Comparison of ENCODE assay signal across 8 cellular contexts in the genomic region with DNA sequence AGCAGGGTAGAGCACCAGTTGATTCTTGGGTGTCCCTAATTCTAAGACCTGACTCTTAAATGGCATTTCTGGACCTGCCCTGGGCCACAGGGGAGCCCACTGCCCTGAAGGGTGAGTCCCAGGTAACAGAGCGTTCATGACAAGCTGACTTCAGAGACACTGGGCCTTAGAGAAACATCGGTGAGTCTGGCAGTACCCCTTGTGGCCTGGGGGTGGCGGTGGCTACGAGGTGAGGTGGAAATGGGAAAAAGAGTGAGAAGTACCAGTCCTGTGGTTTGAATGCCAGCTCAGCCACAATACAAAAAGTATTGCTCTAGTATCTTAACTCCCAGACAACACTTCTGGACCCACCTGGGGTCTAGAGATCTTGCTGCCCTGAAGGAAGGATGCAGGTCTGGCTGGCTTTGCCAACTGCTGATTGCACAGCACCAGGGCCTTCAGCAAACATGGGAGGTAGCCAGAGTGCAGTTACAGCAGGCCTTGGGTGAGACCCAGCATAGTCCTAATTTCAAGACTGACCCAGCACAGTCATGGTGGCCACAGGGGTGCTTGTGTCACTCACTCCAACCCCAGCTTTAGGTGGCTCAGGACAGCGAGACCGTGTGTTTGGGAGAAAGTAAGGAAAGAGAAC.
DNase-seq lines count a peak whose midpoint lies in the region; ATAC-seq lines count a peak whose summit lies in the region.

No MANE protein-coding gene starts in this region.

- peak; percentile 72 for ATAC-seq in GM19035 (IDR thresholded peaks at IDR 0.05; ENCODE audit: unreplicated experiment)
- ATAC-seq in HG03280 (IDR thresholded peaks at IDR 0.05; ENCODE audit: unreplicated experiment): peak; percentile 74

- peaks cover 100% of the 10 kb centered on the region for H4K20me1 ChIP-seq in BLaER1

- H3K27ac Mint-ChIP-seq in activated naive CD4-positive, alpha-beta T cell treated with anti-CD3 and anti-CD28 coated beads, Interleukin-2, amount 50 U/mL, for 24 hours: peak overlapping the region; percentile 88

- peak overlapping the region; percentile 33 for H3K4me3 Mint-ChIP-seq in activated naive CD4-positive, alpha-beta T cell treated with anti-CD3 and anti-CD28 coated beads, Interleukin-2, amount 50 U/mL, for 24 hours

- peaks cover 13% of the 10 kb centered on the region for H3K9me3 ChIP-seq in BLaER1

- H3K4me1 ChIP-seq in BLaER1: peaks cover 39% of the 10 kb centered on the region

- DNase-seq in SKM-1 (lab: John Stamatoyannopoulos, UW; ENCODE audit: unreplicated experiment) (peak; percentile 64), iPS-NIHi11 (ENCODE audit: low spot score) (peak; percentile 80), midbrain (lab: John Stamatoyannopoulos, UW) (no peak)
- peak; percentile 40 to 63 (median 58) for DNase-seq in stimulated activated CD4-positive, alpha-beta T cell treated with anti-CD3 and anti-CD28 coated beads, TNF-alpha, amount 100 ng/mL, for 48 hours (ENCODE audit: low read depth in 3 of 3)

- peaks cover 4% of the 10 kb centered on the region for H3K36me3 Mint-ChIP-seq in activated naive CD4-positive, alpha-beta T cell treated with anti-CD3 and anti-CD28 coated beads, Interleukin-2, amount 50 U/mL, for 24 hours

- H3K9ac ChIP-seq in BLaER1: no peak overlapping the region

- peaks cover 70% of the 10 kb centered on the region for H3K4me1 Mint-ChIP-seq in activated naive CD4-positive, alpha-beta T cell treated with anti-CD3 and anti-CD28 coated beads, Interleukin-2, amount 50 U/mL, for 24 hours

- H3K4me3 ChIP-seq in BLaER1: no peak overlapping the region

- no peaks in the 10 kb centered on the region for H3K27me3 ChIP-seq in BLaER1

- peaks cover 47% of the 10 kb centered on the region for H3K36me3 ChIP-seq in BLaER1

- peak overlapping the region; percentile 32; the same call in 1 of the 2 replicates for H3K27ac ChIP-seq in BLaER1

- H3K27me3 Mint-ChIP-seq in activated naive CD4-positive, alpha-beta T cell treated with anti-CD3 and anti-CD28 coated beads, Interleukin-2, amount 50 U/mL, for 24 hours: no peaks in the 10 kb centered on the region

- H3K4me2 ChIP-seq in BLaER1: peak overlapping the region; percentile 47

- H3K9me3 Mint-ChIP-seq in activated naive CD4-positive, alpha-beta T cell treated with anti-CD3 and anti-CD28 coated beads, Interleukin-2, amount 50 U/mL, for 24 hours: no peaks in the 10 kb centered on the region
